19 cellular contexts compared by ENCODE assay signal in the genomic region with DNA sequence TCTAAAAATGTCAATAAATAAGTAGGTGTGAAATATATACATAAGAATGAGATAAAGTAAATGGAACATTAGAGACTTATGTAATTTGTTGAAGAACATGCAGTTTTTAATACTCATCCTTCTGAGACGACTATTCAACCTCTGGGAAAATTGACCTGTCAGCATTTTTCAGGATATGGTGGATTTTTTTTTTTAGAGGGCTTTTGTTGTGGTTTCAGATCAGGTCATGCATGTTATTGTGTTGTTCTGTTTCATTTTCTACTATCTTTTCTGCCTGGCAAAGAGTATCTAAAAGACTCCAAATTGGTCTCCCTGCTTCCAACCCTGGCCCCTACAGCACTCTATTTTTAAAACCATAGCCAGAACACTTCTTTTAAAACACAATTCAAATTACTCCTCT.
DNase-seq lines count a peak whose midpoint lies in the region; ATAC-seq and TF ChIP-seq lines count a peak whose summit lies in the region.
"Had no signal": no experiment of that assay in that cellular context is flagged by ENCODE, and none has a peak within 500 bp of the region (broad histone marks: within the 10 kb centered on the region; RNA-seq: fewer than 3 reads in every experiment).

No MANE protein-coding gene starts in this region.

- no peak for DNase-seq in H9
- peak; percentile 85 for DNase-seq in MM.1S
- no peak for DNase-seq in endodermal cell
- DNase-seq in DMS153 treated with DMSO at 0.1 percent for 48 hours (lab: John Stamatoyannopoulos, UW; ENCODE audit: unreplicated experiment) = no peak
- DNase-seq in activated CD4-positive, alpha-beta T cell treated with anti-CD3 and anti-CD28 coated beads for 36 hours = no peak
- DNase-seq in NOMO-1 treated with DMSO at 0.1 percent for 48 hours (lab: John Stamatoyannopoulos, UW; ENCODE audit: unreplicated experiment) = no peak
- DNase-seq: AML-193; CD4-positive, CD25-positive, alpha-beta regulatory T cell; CD8-positive, alpha-beta memory T cell; COR-L47; DMS 273 treated with DMSO at 0.1 percent for 48 hours; GDM1; GM23248; H7; KG1 had no signal

- H3K23ac ChIP-seq in H9 (ENCODE audit: insufficient read length, low read depth, low read length) = no peak overlapping the region

- H2AK5ac ChIP-seq in H9 (ENCODE audit: insufficient read length, low read length) = no peak overlapping the region

- peak overlapping the region in 8 of 11 experiments; percentile 19 to 46 (median 34); a peak in 11 of 22 replicates for H3K4me2 ChIP-seq in BLaER1 treated with 17β-estradiol and CSF1 and Interleukin-3, amounts not matched to agents 10 nM and 100 nM
- no peak overlapping the region for H3K4me2 ChIP-seq in H9 (ENCODE audit: insufficient read depth, insufficient read length, low read length)
- H3K4me2 ChIP-seq in MM.1S (ENCODE audit: low read depth, low read length) = peak overlapping the region; percentile 50

- H4K20me1 ChIP-seq in BLaER1 treated with 17β-estradiol and CSF1 and Interleukin-3, amounts not matched to agents 10 nM and 100 nM = no peaks in the 10 kb centered on the region
- H4K20me1 ChIP-seq in H9 (ENCODE audit: control insufficient read depth, insufficient read depth, insufficient read length) (no peaks in the 10 kb centered on the region), MM.1S (ENCODE audit: insufficient read depth, low read length) (no peaks in the 10 kb centered on the region)

- no peak overlapping the region for H2BK15ac ChIP-seq in H9 (ENCODE audit: low read depth, low read length)

- H3K14ac ChIP-seq in H9 (ENCODE audit: insufficient read depth, low read length) = no peak overlapping the region

- intact Hi-C loops in activated CD4-positive, alpha-beta T cell treated with anti-CD3 and anti-CD28 coated beads for 36 hours (cut with DNase I, micrococcal nuclease) = no loop called here

- WGBS in H9 (ENCODE audit: extremely low coverage, insufficient read length, low lambda C conversion rate) = no CpG with 5 or more reads among the region's 1 CpG
- 100% methylated on average over 1 of the region's 1 CpG for WGBS in endodermal cell (ENCODE audit: insufficient coverage in 1 of 2, insufficient read length in 1 of 2), 2 experiments

- H2BK12ac ChIP-seq in H9 (ENCODE audit: insufficient read length, low read depth, low read length) = no peak overlapping the region

- H3K4me1 ChIP-seq in BLaER1 treated with 17β-estradiol and CSF1 and Interleukin-3, amounts not matched to agents 10 nM and 100 nM = peaks cover 0 to 7% (median 5%) of the 10 kb centered on the region in 10 experiments; a peak in 8 of 20 replicates
- H3K4me1 ChIP-seq in H9 (ENCODE audit: insufficient read depth, low read length) (peaks cover 4% of the 10 kb centered on the region; the same call in 1 of the 2 replicates), MM.1S (ENCODE audit: low read length) (peaks cover 16% of the 10 kb centered on the region), endodermal cell (ENCODE audit: control insufficient read depth, insufficient read depth, low read length) (no peaks in the 10 kb centered on the region)

- H3K23me2 ChIP-seq in H9 (ENCODE audit: insufficient read length, low read depth, low read length, poor library complexity, severe bottlenecking) = no peaks in the 10 kb centered on the region

- H4K8ac ChIP-seq in H9 (replicated peaks; ENCODE audit: insufficient read length, low read depth, low read length) = no peak overlapping the region

- peaks cover 0 to 3% of the 10 kb centered on the region in 2 experiments; a peak in 1 of 5 replicates for H3K9me3 Mint-ChIP-seq in H9
- no peaks in the 10 kb centered on the region for H3K9me3 Mint-ChIP-seq in endodermal cell
- peaks cover 6% of the 10 kb centered on the region for H3K9me3 Mint-ChIP-seq in activated CD4-positive, alpha-beta T cell treated with anti-CD3 and anti-CD28 coated beads for 36 hours (ENCODE audit: low read depth)

- H3K79me1 ChIP-seq in H9 (ENCODE audit: insufficient read depth, low read depth, low read length, poor library complexity, severe bottlenecking) = no peaks in the 10 kb centered on the region

- H3K18ac ChIP-seq in H9 (ENCODE audit: insufficient read length, low read depth, low read length) = no peak overlapping the region

- H3K9ac ChIP-seq in BLaER1 treated with 17β-estradiol and CSF1 and Interleukin-3, amounts not matched to agents 10 nM and 100 nM = no peak overlapping the region
- H3K9ac ChIP-seq in H9 (ENCODE audit: extremely low read depth, insufficient read length, low read length) (no peak overlapping the region), MM.1S (ENCODE audit: low read length) (peak overlapping the region; percentile 14; the same call in 1 of the 2 replicates), endodermal cell (ENCODE audit: extremely low read depth, low read length, poor library complexity, severe bottlenecking) (no peak overlapping the region)
- H3K9ac ChIP-seq: GM23248 had no signal

- no peak overlapping the region for H2BK20ac ChIP-seq in H9 (ENCODE audit: low read depth, low read length, poor library complexity, severe bottlenecking)

- H3K27ac Mint-ChIP-seq in H9 = peak overlapping the region in 2 of 3 experiments; percentile 1 to 92; a peak in 2 of 7 replicates
- peak overlapping the region; percentile 26 for H3K27ac Mint-ChIP-seq in endodermal cell
- no peak overlapping the region for H3K27ac Mint-ChIP-seq in activated CD4-positive, alpha-beta T cell treated with anti-CD3 and anti-CD28 coated beads for 36 hours
- H3K27ac Mint-ChIP-seq: CD4-positive, CD25-positive, alpha-beta regulatory T cell; CD8-positive, alpha-beta memory T cell; IgD-negative memory B cell had no signal

- peaks cover 36 to 47% of the 10 kb centered on the region in 2 experiments for H3K4me1 Mint-ChIP-seq in H9
- peaks cover 19% of the 10 kb centered on the region for H3K4me1 Mint-ChIP-seq in endodermal cell
- H3K4me1 Mint-ChIP-seq in activated CD4-positive, alpha-beta T cell treated with anti-CD3 and anti-CD28 coated beads for 36 hours = no peaks in the 10 kb centered on the region
- H3K4me1 Mint-ChIP-seq: CD4-positive, CD25-positive, alpha-beta regulatory T cell; CD8-positive, alpha-beta memory T cell; IgD-negative memory B cell had no signal

- no peaks in the 10 kb centered on the region for H3K9me3 ChIP-seq in BLaER1 treated with 17β-estradiol and CSF1 and Interleukin-3, amounts not matched to agents 10 nM and 100 nM (replicated peaks in 1 of 11)
- H3K9me3 ChIP-seq in H9 (ENCODE audit: control insufficient read depth, low read depth, low read length) (no peaks in the 10 kb centered on the region), MM.1S (replicated peaks; ENCODE audit: insufficient read depth, low read length) (no peaks in the 10 kb centered on the region), endodermal cell (ENCODE audit: control insufficient read depth, low read length) (no peaks in the 10 kb centered on the region)

- H3K36me3 Mint-ChIP-seq in H9 (ENCODE audit: insufficient read depth in 1 of 3, low read depth in 3 of 3) (peaks cover 0 to 2% (median 0%) of the 10 kb centered on the region in 3 experiments; a peak in 2 of 7 replicates), endodermal cell (ENCODE audit: low read depth) (peaks cover 4% of the 10 kb centered on the region)
- H3K36me3 Mint-ChIP-seq in activated CD4-positive, alpha-beta T cell treated with anti-CD3 and anti-CD28 coated beads for 36 hours (ENCODE audit: low read depth) = no peaks in the 10 kb centered on the region
- H3K36me3 Mint-ChIP-seq: CD4-positive, CD25-positive, alpha-beta regulatory T cell; CD8-positive, alpha-beta memory T cell; IgD-negative memory B cell had no signal

- H3K27ac ChIP-seq in BLaER1 treated with 17β-estradiol and CSF1 and Interleukin-3, amounts not matched to agents 10 nM and 100 nM = no peak overlapping the region
- H3K27ac ChIP-seq in H9 (ENCODE audit: insufficient read length, low read depth, low read length) (no peak overlapping the region), MM.1S (ENCODE audit: low read length) (peak overlapping the region; percentile 70; the same call in 1 of the 2 replicates), endodermal cell (ENCODE audit: low read depth, low read length) (no peak overlapping the region)
- H3K27ac ChIP-seq: GM23248, HL-60 had no signal

- H2BK120ac ChIP-seq in H9 (ENCODE audit: low read depth, low read length, poor library complexity, severe bottlenecking) = no peak overlapping the region

- H3K27me3 Mint-ChIP-seq in H9 (ENCODE audit: low read depth) (no peaks in the 10 kb centered on the region), endodermal cell (ENCODE audit: insufficient read depth) (no peaks in the 10 kb centered on the region)
- H3K27me3 Mint-ChIP-seq in activated CD4-positive, alpha-beta T cell treated with anti-CD3 and anti-CD28 coated beads for 36 hours = no peaks in the 10 kb centered on the region
- H3K27me3 Mint-ChIP-seq: CD4-positive, CD25-positive, alpha-beta regulatory T cell; CD8-positive, alpha-beta memory T cell; IgD-negative memory B cell had no signal

- H3K79me2 ChIP-seq in H9 (ENCODE audit: insufficient read depth, low read length) (no peaks in the 10 kb centered on the region), MM.1S (ENCODE audit: low read length) (no peaks in the 10 kb centered on the region)

- H3T11ph ChIP-seq in H9 (ENCODE audit: low read length) = no peak overlapping the region

- no peak overlapping the region for H4K91ac ChIP-seq in H9 (ENCODE audit: insufficient read length, low read depth, low read length)

- no peak overlapping the region for H3K4ac ChIP-seq in H9 (ENCODE audit: low read depth, low read length)

- H3K27me3 ChIP-seq in BLaER1 treated with 17β-estradiol and CSF1 and Interleukin-3, amounts not matched to agents 10 nM and 100 nM = no peaks in the 10 kb centered on the region
- H3K27me3 ChIP-seq in H9 (ENCODE audit: insufficient read depth, low read length) (no peaks in the 10 kb centered on the region), MM.1S (replicated peaks; ENCODE audit: insufficient read depth, low read length) (no peaks in the 10 kb centered on the region), endodermal cell (ENCODE audit: control insufficient read depth, insufficient read depth, low read length, poor library complexity, severe bottlenecking) (no peaks in the 10 kb centered on the region)

- no peak overlapping the region for H3K4me3 ChIP-seq in BLaER1 treated with 17β-estradiol and CSF1 and Interleukin-3, amounts not matched to agents 10 nM and 100 nM
- H3K4me3 ChIP-seq in MM.1S (ENCODE audit: low read length) = peak overlapping the region; percentile 4
- H3K4me3 ChIP-seq in endodermal cell (ENCODE audit: low read length) = no peak overlapping the region
- H3K4me3 ChIP-seq: GM23248 had no signal

- POLR2A ChIA-PET in activated CD4-positive, alpha-beta T cell treated with anti-CD3 and anti-CD28 coated beads for 36 hours (lab: Charles Lee) = no interaction called here

- no peaks in the 10 kb centered on the region for H3K9me2 ChIP-seq in MM.1S (replicated peaks; ENCODE audit: insufficient read depth, low read length)

- ATAC-seq in HG03460 (IDR thresholded peaks at IDR 0.05; ENCODE audit: unreplicated experiment) = no peak
- no peak for ATAC-seq in activated CD4-positive, alpha-beta T cell treated with anti-CD3 and anti-CD28 coated beads for 36 hours

- H3K56ac ChIP-seq in H9 (ENCODE audit: insufficient read length, low read depth, low read length) = no peak overlapping the region

- TF ChIP-seq CTCF in H9 (conservative IDR thresholded peaks at IDR 0.05) = no peak
- no peak for TF ChIP-seq CTCF in MM.1S (IDR thresholded peaks at IDR 0.05; ENCODE audit: low read length)
- no peak for TF ChIP-seq CTCF in endodermal cell (conservative IDR thresholded peaks at IDR 0.05)

- no peaks in the 10 kb centered on the region for H3F3A ChIP-seq in MM.1S (ENCODE audit: insufficient read depth, low read length)

- H3K36me3 ChIP-seq in BLaER1 treated with 17β-estradiol and CSF1 and Interleukin-3, amounts not matched to agents 10 nM and 100 nM = no peaks in the 10 kb centered on the region
- H3K36me3 ChIP-seq in MM.1S (replicated peaks; ENCODE audit: insufficient read depth, low read length) (no peaks in the 10 kb centered on the region), endodermal cell (ENCODE audit: control insufficient read depth, insufficient read depth, low read length) (no peaks in the 10 kb centered on the region)

- H3K4me3 Mint-ChIP-seq in H9 (no peak overlapping the region), endodermal cell (no peak overlapping the region)
- no peak overlapping the region for H3K4me3 Mint-ChIP-seq in activated CD4-positive, alpha-beta T cell treated with anti-CD3 and anti-CD28 coated beads for 36 hours
- H3K4me3 Mint-ChIP-seq: CD4-positive, CD25-positive, alpha-beta regulatory T cell; CD8-positive, alpha-beta memory T cell; IgD-negative memory B cell had no signal

- H2AFZ ChIP-seq in H9 (ENCODE audit: low read length) (no peak overlapping the region), MM.1S (ENCODE audit: low read length) (peak overlapping the region; percentile 62)
- H2AFZ ChIP-seq: GM23248 had no signal

- CTCF ChIA-PET in activated CD4-positive, alpha-beta T cell treated with anti-CD3 and anti-CD28 coated beads for 36 hours (lab: Charles Lee) = no interaction called here

- H2BK5ac ChIP-seq in H9 (ENCODE audit: insufficient read length, low read length) = no peak overlapping the region

- H4K5ac ChIP-seq in H9 (ENCODE audit: insufficient read length, low read depth, low read length) = no peak overlapping the region
